ENCODE assay signal across 18 cellular contexts in genomic region chr3:186496016-186496415, GRCh38. TPM values are rescaled to one million over a fixed set of nuclear protein-coding genes. Genes with fewer than 3 reads are reported as not detected.
A peak's percentile ranks its signal among the peaks of the same experiment; 100 is the strongest.
DNase-seq lines count a peak whose midpoint lies in the region; TF ChIP-seq lines count a peak whose summit lies in the region.
"Had no signal": no experiment of that assay in that cellular context is flagged by ENCODE, and none has a peak within 500 bp of the region (broad histone marks: within the 10 kb centered on the region; RNA-seq: fewer than 3 reads in every experiment).

No MANE protein-coding gene starts in this region.

- DNase-seq in NCI-H524 (lab: John Stamatoyannopoulos, UW), result peak; percentile 29 to 67
- DNase-seq in NCI-H524 treated with DMSO at 0.1 percent for 48 hours (lab: John Stamatoyannopoulos, UW), result no peak
- peak; percentile 77 for DNase-seq in NCI-H1694 treated with DMSO at 0.1 percent for 48 hours (lab: John Stamatoyannopoulos, UW)
- no peak for DNase-seq in nephron progenitor cell
- DNase-seq in type B pancreatic cell (ENCODE audit: extremely low spot score, unreplicated experiment), result no peak
- DNase-seq in nucleus accumbens (lab: John Stamatoyannopoulos, UW), result no peak
- DNase-seq in amniotic stem cell (lab: John Stamatoyannopoulos, UW), result no peak
- DNase-seq: CD4-positive, CD25-positive, alpha-beta regulatory T cell; GDM1; GOT3; HFFc6; NCI-H1048; NCI-H1417; NCI-H187; NCI-H2081 treated with DMSO at 0.1 percent for 48 hours; NCI-H526; Right ventricle myocardium superior; RPMI8226 had no signal

- TF ChIP-seq CTCF in nephron progenitor cell (IDR thresholded peaks at IDR 0.05) (no peak), type B pancreatic cell (conservative IDR thresholded peaks at IDR 0.05) (no peak)

- H3K36me3 Mint-ChIP-seq in nephron progenitor cell (ENCODE audit: low read depth) (peaks cover 14% of the 10 kb centered on the region), type B pancreatic cell (no peaks in the 10 kb centered on the region)
- H3K36me3 Mint-ChIP-seq: CD4-positive, CD25-positive, alpha-beta regulatory T cell had no signal

- H3K27ac Mint-ChIP-seq in nephron progenitor cell, result peak overlapping the region; percentile 77
- peak overlapping the region; percentile 52 for H3K27ac Mint-ChIP-seq in type B pancreatic cell
- H3K27ac Mint-ChIP-seq: CD4-positive, CD25-positive, alpha-beta regulatory T cell; HFFc6 had no signal

- H3K9me3 Mint-ChIP-seq in nephron progenitor cell (peaks cover 34% of the 10 kb centered on the region), type B pancreatic cell (peaks cover 6% of the 10 kb centered on the region)

- H3K4me3 Mint-ChIP-seq in nephron progenitor cell, result no peak overlapping the region
- H3K4me3 Mint-ChIP-seq in type B pancreatic cell, result no peak overlapping the region
- H3K4me3 Mint-ChIP-seq: CD4-positive, CD25-positive, alpha-beta regulatory T cell; HFFc6 had no signal

- H3K27me3 Mint-ChIP-seq in nephron progenitor cell (ENCODE audit: low read depth, poor library complexity) (peaks cover under 1% of the 10 kb centered on the region), type B pancreatic cell (peaks cover 9% of the 10 kb centered on the region)

- H3K4me1 Mint-ChIP-seq in nephron progenitor cell (peaks cover 43% of the 10 kb centered on the region), type B pancreatic cell (ENCODE audit: unreplicated experiment) (peaks cover 12% of the 10 kb centered on the region)
- H3K4me1 Mint-ChIP-seq: CD4-positive, CD25-positive, alpha-beta regulatory T cell had no signal

RNA-seq across cellular contexts. Expression of gene CRYGS, which starts 48.2 kb away (rescaled TPM):
- 1.2 and 7.8 TPM in 2 replicates for total RNA-seq in type B pancreatic cell (ENCODE audit: low replicate concordance)

Comparison
In these comparisons a context has a peak if more than half of its experiments do, and no peak if none do; other contexts are left out.
1. DNase-seq: peak in NCI-H524 (2 of 2) and NCI-H1694 treated with DMSO at 0.1 percent for 48 hours (single experiment); none in NCI-H524 treated with DMSO at 0.1 percent for 48 hours (single experiment), nephron progenitor cell (single experiment), type B pancreatic cell (single experiment), nucleus accumbens (0 of 56) and amniotic stem cell (single experiment).